ENCODE assay signal across 1 cellular context in genomic region chr2:2328847-2329246, GRCh38.
A peak's percentile ranks its signal among the peaks of the same experiment; 100 is the strongest.
TF ChIP-seq lines count a peak whose summit lies in the region.

No MANE protein-coding gene starts in this region.

TF ChIP-seq in K562, 482 proteins besides CTCF, POLR2A, EP300 and RAD21 (continued from another document):
- TF ChIP-seq REST (CRISPR knock-in tag; IDR thresholded peaks at IDR 0.05; ENCODE audit: low read depth) (peak; percentile 88), ASH1L (IDR thresholded peaks at IDR 0.05; ENCODE audit: borderline replicate concordance, low read depth, partially characterized antibody) (no peak), ZNF124 (CRISPR knock-in tag; IDR thresholded peaks at IDR 0.05) (no peak), HMGN3 (IDR thresholded peaks at IDR 0.05; ENCODE audit: borderline replicate concordance, extremely low read depth, insufficient read length, low read depth, low read length) (no peak), E2F3 (CRISPR knock-in tag; IDR thresholded peaks at IDR 0.05) (no peak), TSC22D4 (tag; IDR thresholded peaks at IDR 0.05) (no peak), RB1 (IDR thresholded peaks at IDR 0.05; ENCODE audit: low read depth) (no peak), MCM2 (IDR thresholded peaks at IDR 0.05; ENCODE audit: low read depth) (no peak), ZNF134 (CRISPR knock-in tag; conservative IDR thresholded peaks at IDR 0.05) (no peak), MIER1 (IDR thresholded peaks at IDR 0.05; ENCODE audit: low read depth) (peak; percentile 79)
TF ChIP-seq in K562: peak in this region for 3.
